ENCODE assay signal across 9 cellular contexts in the genomic region with DNA sequence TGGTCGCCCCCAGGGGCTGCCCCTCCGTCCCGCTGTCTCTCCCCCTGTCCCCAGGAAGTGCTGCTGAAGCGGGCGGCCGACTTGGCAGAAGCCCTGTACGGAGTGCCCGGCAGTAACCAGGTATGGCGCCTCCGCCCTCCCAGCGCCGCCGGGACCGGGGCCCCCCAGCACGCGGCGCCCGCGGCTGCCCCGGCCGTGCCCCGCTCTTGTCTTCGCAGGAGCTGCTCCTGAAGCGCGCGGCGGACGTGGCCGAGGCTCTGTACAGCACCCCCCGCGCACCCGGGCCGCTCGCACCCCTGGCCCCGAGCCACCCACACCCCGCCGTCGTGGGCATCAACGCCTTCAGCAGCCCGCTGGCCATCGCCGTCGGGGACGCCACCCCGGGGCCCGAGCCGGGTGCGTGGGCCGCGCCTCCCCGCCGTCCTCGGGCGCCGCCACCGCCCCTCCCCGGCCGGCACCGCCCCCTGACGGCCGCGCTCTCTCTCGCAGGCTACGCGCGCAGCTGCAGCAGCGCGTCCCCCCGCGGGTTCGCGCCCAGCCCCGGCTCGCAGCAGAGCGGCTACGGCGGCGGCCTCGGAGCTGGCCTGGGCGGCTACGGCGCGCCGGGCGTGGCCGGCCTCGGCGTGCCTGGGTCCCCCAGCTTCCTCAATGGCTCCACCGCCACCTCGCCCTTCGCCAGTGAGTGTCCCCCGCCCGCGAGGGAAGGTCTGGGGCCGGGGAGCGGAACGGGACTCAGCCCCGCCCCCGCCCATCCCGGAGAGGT. TPM values are rescaled to one million over a fixed set of nuclear protein-coding genes. Genes with fewer than 3 reads are reported as not detected.
DNase-seq lines count a peak whose midpoint lies in the region; ATAC-seq and TF ChIP-seq lines count a peak whose summit lies in the region.
"Had no signal": no experiment of that assay in that cellular context is flagged by ENCODE, and none has a peak within 500 bp of the region (broad histone marks: within the 10 kb centered on the region; RNA-seq: fewer than 3 reads in every experiment).

No MANE protein-coding gene starts in this region.

- H3K27me3 ChIP-seq in HCT116 (ENCODE audit: insufficient read depth, low read length): no peaks in the 10 kb centered on the region
- peaks cover 45 to 49% of the 10 kb centered on the region in 2 donors for H3K27me3 ChIP-seq in duodenal mucosa (ENCODE audit: control insufficient read depth in 1 of 2, insufficient read depth in 2 of 2, low read length in 2 of 2)

- peaks cover 30 to 51% of the 10 kb centered on the region in 2 donors for H3K4me1 Mint-ChIP-seq in natural killer cell

- POLR2A ChIA-PET in HCT116 (lab: Charles Lee): no interaction called here

- no peaks in the 10 kb centered on the region for H4K20me1 ChIP-seq in HCT116 (ENCODE audit: insufficient read depth)

- H3K9me3 ChIP-seq in HCT116 (ENCODE audit: control insufficient read depth in 1 of 2, insufficient read depth in 1 of 2, low read depth in 1 of 2, low read length in 2 of 2) (no peaks in the 10 kb centered on the region), duodenal mucosa (ENCODE audit: control insufficient read depth in 1 of 2, low read length in 2 of 2) (no peaks in the 10 kb centered on the region)

- H3K4me3 Mint-ChIP-seq in natural killer cell: peak overlapping the region; percentile 92

- TF ChIP-seq POLR2A in HCT116 (IDR thresholded peaks at IDR 0.05; ENCODE audit: borderline replicate concordance, extremely low read depth, insufficient read depth, insufficient read length): no peak

- H3K36me3 Mint-ChIP-seq in natural killer cell: no peaks in the 10 kb centered on the region

- no peaks in the 10 kb centered on the region for H3K9me2 ChIP-seq in HCT116 (ENCODE audit: insufficient read depth)

- no peaks in the 10 kb centered on the region for H3K79me2 ChIP-seq in HCT116 (ENCODE audit: insufficient read depth, low read length)

- H3K4me3 ChIP-seq in HCT116 (replicated peaks in 1 of 2; ENCODE audit: low read depth in 1 of 2, low read length in 2 of 2) (peak overlapping the region; percentile 61 to 73), duodenal mucosa (ENCODE audit: low read depth in 1 of 2, low read length in 2 of 2) (peak overlapping the region; percentile 35 to 61)

- DNase-seq in HCT116 (ENCODE audit: low read depth, low spot score) (no peak), natural killer cell (peak; percentile 61), SIG-M5 (lab: John Stamatoyannopoulos, UW) (no peak)
- DNase-seq in activated CD4-positive, CD25-positive, alpha-beta regulatory T cell (lab: John Stamatoyannopoulos, UW): peak; percentile 23 to 45 (median 36)

- peak overlapping the region; percentile 57 for H3K9ac ChIP-seq in HCT116 (ENCODE audit: low read length)
- no peak overlapping the region for H3K9ac ChIP-seq in duodenal mucosa (ENCODE audit: low read depth in 1 of 2, low read length in 2 of 2)

- H3K27ac ChIP-seq in 22Rv1 (peak overlapping the region; percentile 61), HCT116 (ENCODE audit: low read depth, low read length) (peak overlapping the region; percentile 53; the same call in 1 of the 2 replicates), duodenal mucosa (ENCODE audit: low read depth, low read length) (no peak overlapping the region)
- H3K27ac ChIP-seq: epithelial cell of prostate had no signal

- BruUV-seq in HCT116 (replicated peaks; lab: Mats Ljungman, UMichigan): no TSS peak

- peaks cover 0 to 22% of the 10 kb centered on the region in 2 experiments; a peak in 2 of 4 replicates for H3K4me1 ChIP-seq in HCT116 (ENCODE audit: control insufficient read depth in 1 of 2, insufficient read depth in 2 of 2, low read length in 2 of 2)
- peaks cover 15 to 30% of the 10 kb centered on the region in 2 donors for H3K4me1 ChIP-seq in duodenal mucosa (ENCODE audit: control insufficient read depth in 1 of 2, insufficient read depth in 2 of 2, low read length in 2 of 2)

- H3K4me2 ChIP-seq in HCT116 (ENCODE audit: low read length): peak overlapping the region; percentile 100

- TF ChIP-seq RAD21 in HCT116 (IDR thresholded peaks at IDR 0.05; ENCODE audit: low read depth): no peak

- H3K27me3 Mint-ChIP-seq in natural killer cell (ENCODE audit: low read depth in 2 of 2): peaks cover 7 to 36% of the 10 kb centered on the region in 2 donors

- H3K27ac Mint-ChIP-seq in natural killer cell: peak overlapping the region; percentile 45 to 70

- intact Hi-C loops in HCT116 (cut with micrococcal nuclease): no loop called here
- intact Hi-C loops in natural killer cell (cut with micrococcal nuclease): loop anchor here (1.0 to 5.0 kb wide), 2 partner anchors 64 to 250 kb away; no protein-coding TSS in a partner anchor

- H3K9me3 Mint-ChIP-seq in natural killer cell: no peaks in the 10 kb centered on the region

- H2AFZ ChIP-seq in HCT116 (ENCODE audit: low read depth, low read length, poor library complexity, severe bottlenecking): no peak overlapping the region

- ATAC-seq in HCT116 (peak; percentile 89), natural killer cell (peak; percentile 72 to 79 (median 78)), GM18511 (IDR thresholded peaks at IDR 0.05; ENCODE audit: unreplicated experiment) (no peak), HG03175 (IDR thresholded peaks at IDR 0.05; ENCODE audit: unreplicated experiment) (no peak)

- RAD21 ChIA-PET in HCT116 (lab: Charles Lee; ENCODE audit: low non-redundant PET in 1 of 2, low total read pairs in 2 of 2, uncharacterized antibody in 2 of 2, unreplicated experiment in 2 of 2): interaction anchor here in 1 of 2 experiments (0.6 kb wide), 1 partner anchor 43 kb away, joined by 3 read pairs; no protein-coding TSS in a partner anchor

- TF ChIP-seq CTCF in 22Rv1 (IDR thresholded peaks at IDR 0.05): no peak
- 0 out of 6 replicates have a peak, but pooled peaks of 1 of the 3 experiments have one; percentile 36 for TF ChIP-seq CTCF in HCT116 (IDR thresholded peaks at IDR 0.05 in 2 of 3, conservative IDR thresholded peaks at IDR 0.05 in 1 of 3; ENCODE audit: borderline replicate concordance in 1 of 3, insufficient read depth in 1 of 3, low read depth in 2 of 3, low read length in 2 of 3)
- TF ChIP-seq CTCF in natural killer cell (IDR thresholded peaks at IDR 0.05): no peak

- no peaks in the 10 kb centered on the region for H3K36me3 ChIP-seq in HCT116 (ENCODE audit: control insufficient read depth in 1 of 2, insufficient read depth in 2 of 2, low read length in 2 of 2)
- H3K36me3 ChIP-seq in duodenal mucosa (ENCODE audit: control insufficient read depth in 1 of 2, insufficient read depth in 2 of 2, low read length in 2 of 2): no peaks in the 10 kb centered on the region

- CTCF ChIA-PET in HCT116 (lab: Charles Lee): interaction anchor here (0.8 to 2.6 kb wide), 8 partner anchors 8 to 249 kb away, joined by 3 to 17 read pairs (median 5); no protein-coding TSS in a partner anchor

TF ChIP-seq in HCT116, 20 proteins besides CTCF, POLR2A, EP300 and RAD21:
- TF ChIP-seq POLR2AphosphoS5 (IDR thresholded peaks at IDR 0.05; ENCODE audit: low read depth, low read length) (peak; percentile 46; the same call in 1 of the 2 replicates), SRF (IDR thresholded peaks at IDR 0.05; ENCODE audit: low read depth) (no peak)

RNA-seq across cellular contexts. Expression of gene CPXM1, which starts 48.4 kb away (rescaled TPM):
- total RNA-seq in HCT116 (2021; ENCODE audit: unreplicated experiment) (0.17 TPM), natural killer cell (1 to 10 TPM in 2 of 3 donors, under 1 TPM in 1; 0.49 to 2.3 (median 1.5) TPM)
- polyA plus RNA-seq in HCT116 (2012): 0.09 and 0.18 TPM in 2 replicates

RNA-seq across cellular contexts. Expression of gene EBF4, which starts 59.5 kb away (rescaled TPM):
- total RNA-seq in HCT116 (2021; ENCODE audit: unreplicated experiment) (11.4 TPM), natural killer cell (10 to 100 TPM; 17.1 to 21.7 (median 20.4) TPM)
- polyA plus RNA-seq in HCT116 (2012): 7.5 and 9.2 TPM in 2 replicates

Comparison
In these comparisons a context has a peak if more than half of its experiments do, and no peak if none do; other contexts are left out.
1. ATAC-seq: peak in HCT116 (single experiment) and natural killer cell (3 of 3); none in GM18511 (single experiment) and HG03175 (single experiment).
2. DNase-seq: peak in activated CD4-positive, CD25-positive, alpha-beta regulatory T cell (4 of 4) and natural killer cell (single experiment); none in HCT116 (single experiment) and SIG-M5 (single experiment).